Comparison of ENCODE assay signal across 25 cellular contexts in the genomic region with DNA sequence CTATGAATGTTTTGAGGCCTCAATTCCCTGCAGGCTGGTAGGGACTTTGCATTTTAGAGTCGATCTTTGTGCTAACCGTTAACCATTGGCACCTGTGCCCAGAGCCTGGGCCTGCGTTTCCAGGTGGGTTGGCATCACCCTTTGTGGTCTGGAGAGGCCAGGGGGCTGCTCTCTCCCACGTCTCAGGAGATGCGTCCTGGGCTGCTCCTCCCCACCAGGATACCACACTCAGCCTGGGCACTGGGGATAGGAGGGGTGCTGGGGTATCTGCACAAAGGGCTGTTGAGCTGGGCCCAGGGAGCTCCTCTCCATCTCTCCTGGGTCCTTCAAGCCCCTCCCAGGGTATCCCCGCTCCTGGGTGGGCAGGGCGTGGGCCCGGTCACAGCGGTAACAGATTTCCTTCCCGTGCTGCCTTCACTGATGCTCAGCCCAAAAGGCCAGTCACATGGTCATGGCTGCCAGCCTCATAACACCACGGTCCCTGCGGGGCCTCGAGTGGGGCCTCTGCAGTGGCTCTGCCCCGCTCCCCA.
"Had no signal": no experiment of that assay in that cellular context is flagged by ENCODE, and none has a peak within 500 bp of the region (broad histone marks: within the 10 kb centered on the region; RNA-seq: fewer than 3 reads in every experiment).

No MANE protein-coding gene starts in this region.

- ATAC-seq: effector memory CD8-positive, alpha-beta T cell; heart right ventricle; left colon; left ventricle myocardium superior; psoas muscle; right cardiac atrium; stimulated activated naive B cell treated with anti-CD40 and anti-IgM and Interleukin-4, amounts not matched to agents 10 μg/mL and 1 μg/mL and 100 μg/mL, for 72 hours; upper lobe of right lung had no signal

- DNase-seq: cortex of kidney; effector memory CD8-positive, alpha-beta T cell; erythroblast; esophagus squamous epithelium; foreskin melanocyte; heart right ventricle; hippocampal formation; kidney glomerular epithelial cell; left colon; naive B cell; nucleus accumbens; ovary; right cardiac atrium; stimulated activated CD4-positive, alpha-beta T cell treated with anti-CD3 and anti-CD28 coated beads, Interleukin-15, amount 100 ng/mL, for 24 hours; stimulated activated CD4-positive, alpha-beta T cell treated with anti-CD3 and anti-CD28 coated beads, Interleukin-2, amount 100 ng/mL, for 48 hours; stimulated activated naive B cell treated with anti-CD40 and anti-IgM and Interleukin-4, amounts not matched to agents 10 μg/mL and 1 μg/mL and 100 μg/mL, for 72 hours; transverse colon; upper lobe of right lung; uterus had no signal

- H3K27ac ChIP-seq: esophagus squamous epithelium, heart right ventricle, neural progenitor cell, ovary, psoas muscle, skin epidermis, thoracic aorta, transverse colon, upper lobe of right lung, uterus had no signal

- H3K4me3 ChIP-seq: esophagus squamous epithelium, heart right ventricle, lung, neural progenitor cell, ovary, psoas muscle, skin epidermis, thoracic aorta, transverse colon, upper lobe of right lung, uterus had no signal

- H3K9me3 ChIP-seq: esophagus squamous epithelium, heart right ventricle, ovary, psoas muscle, thoracic aorta, transverse colon, upper lobe of right lung, uterus had no signal

- H3K4me1 ChIP-seq: psoas muscle, transverse colon, upper lobe of right lung, uterus had no signal

- H3K27me3 ChIP-seq: ovary had no signal

- H3K36me3 ChIP-seq: esophagus squamous epithelium, heart right ventricle, neural progenitor cell, ovary, thoracic aorta, transverse colon, upper lobe of right lung, uterus had no signal
